Comparison of ENCODE assay signal across 21 cellular contexts in genomic region chr2:150517951-150518680, GRCh38. TPM values are rescaled to one million over a fixed set of nuclear protein-coding genes. Genes with fewer than 3 reads are reported as not detected.
DNase-seq lines count a peak whose midpoint lies in the region; ATAC-seq and TF ChIP-seq lines count a peak whose summit lies in the region.
"Had no signal": no experiment of that assay in that cellular context is flagged by ENCODE, and none has a peak within 500 bp of the region (broad histone marks: within the 10 kb centered on the region; RNA-seq: fewer than 3 reads in every experiment).

No MANE protein-coding gene starts in this region.

- peaks cover 4% of the 10 kb centered on the region for H3K9me3 Mint-ChIP-seq in activated CD8-positive, alpha-beta memory T cell treated with anti-CD3 and anti-CD28 coated beads, Interleukin-2, amount 10 ng/mL, durations not matched to agents 7 days and 5 days (ENCODE audit: low read depth)
- H3K9me3 Mint-ChIP-seq: T-helper 2 cell treated with Interferon-gamma antibody and Interleukin-4, amounts not matched to agents 5 μg/mL and 100 μg/mL, for 36 hours had no signal

- H3K27ac Mint-ChIP-seq in activated CD8-positive, alpha-beta memory T cell treated with anti-CD3 and anti-CD28 coated beads, Interleukin-2, amount 10 ng/mL, durations not matched to agents 7 days and 5 days, result no peak overlapping the region
- H3K27ac Mint-ChIP-seq: natural killer cell; stimulated activated naive CD8-positive, alpha-beta T cell treated with anti-CD3 and anti-CD28 coated beads, Interleukin-15, amount 100 ng/mL, for 72 hours; T-helper 2 cell treated with Interferon-gamma antibody and Interleukin-4, amounts not matched to agents 5 μg/mL and 100 μg/mL, for 36 hours had no signal

- no peaks in the 10 kb centered on the region for H3K27me3 Mint-ChIP-seq in activated CD8-positive, alpha-beta memory T cell treated with anti-CD3 and anti-CD28 coated beads, Interleukin-2, amount 10 ng/mL, durations not matched to agents 7 days and 5 days
- H3K27me3 Mint-ChIP-seq: stimulated activated naive CD8-positive, alpha-beta T cell treated with anti-CD3 and anti-CD28 coated beads, Interleukin-15, amount 100 ng/mL, for 72 hours had no signal

- no peak overlapping the region for H3K4me3 Mint-ChIP-seq in activated CD8-positive, alpha-beta memory T cell treated with anti-CD3 and anti-CD28 coated beads, Interleukin-2, amount 10 ng/mL, durations not matched to agents 7 days and 5 days
- H3K4me3 Mint-ChIP-seq: natural killer cell; stimulated activated naive CD8-positive, alpha-beta T cell treated with anti-CD3 and anti-CD28 coated beads, Interleukin-15, amount 100 ng/mL, for 72 hours; T-helper 2 cell treated with Interferon-gamma antibody and Interleukin-4, amounts not matched to agents 5 μg/mL and 100 μg/mL, for 36 hours had no signal

- no peak for ATAC-seq in activated CD8-positive, alpha-beta memory T cell treated with anti-CD3 and anti-CD28 coated beads, Interleukin-2, amount 10 ng/mL, durations not matched to agents 7 days and 5 days
- no peak for ATAC-seq in HG03135 (IDR thresholded peaks at IDR 0.05; ENCODE audit: unreplicated experiment)
- ATAC-seq: natural killer cell; stimulated activated naive CD8-positive, alpha-beta T cell treated with anti-CD3 and anti-CD28 coated beads, Interleukin-15, amount 100 ng/mL, for 72 hours had no signal

- no peak overlapping the region for H3K4me3 ChIP-seq in AG10803 (ENCODE audit: low read length)
- H3K4me3 ChIP-seq: cardiac muscle cell, lung, vagina had no signal

- CTCF ChIA-PET in activated CD8-positive, alpha-beta memory T cell treated with anti-CD3 and anti-CD28 coated beads, Interleukin-2, amount 10 ng/mL, durations not matched to agents 7 days and 5 days (lab: Charles Lee), result no interaction called here

- no peaks in the 10 kb centered on the region for H3K4me1 Mint-ChIP-seq in activated CD8-positive, alpha-beta memory T cell treated with anti-CD3 and anti-CD28 coated beads, Interleukin-2, amount 10 ng/mL, durations not matched to agents 7 days and 5 days
- H3K4me1 Mint-ChIP-seq: natural killer cell; stimulated activated naive CD8-positive, alpha-beta T cell treated with anti-CD3 and anti-CD28 coated beads, Interleukin-15, amount 100 ng/mL, for 72 hours had no signal

- peak; percentile 81 for DNase-seq in AG10803 (ENCODE audit: low read depth)
- peak; percentile 88 for DNase-seq in M059J (ENCODE audit: low read depth)
- no peak for DNase-seq in epithelial cell of prostate (ENCODE audit: low read depth, low spot score)
- DNase-seq in myocyte (ENCODE audit: low read depth), result peak; percentile 53
- DNase-seq in activated CD8-positive, alpha-beta memory T cell treated with anti-CD3 and anti-CD28 coated beads, Interleukin-2, amount 10 ng/mL, durations not matched to agents 7 days and 5 days, result no peak
- no peak for DNase-seq in KG1 (lab: John Stamatoyannopoulos, UW)
- no peak for DNase-seq in amygdala (lab: John Stamatoyannopoulos, UW)
- DNase-seq: activated CD4-positive, alpha-beta T cell treated with anti-CD3 and anti-CD28 coated beads for 1 hour; Calu3; effector memory CD4-positive, alpha-beta T cell; GDM1; natural killer cell; NCI-H1694 treated with DMSO at 0.1 percent for 48 hours; NCI-H446; SIG-M5; stimulated activated naive CD8-positive, alpha-beta T cell treated with anti-CD3 and anti-CD28 coated beads, Interleukin-15, amount 100 ng/mL, for 72 hours had no signal

- no peaks in the 10 kb centered on the region for H3K36me3 Mint-ChIP-seq in activated CD8-positive, alpha-beta memory T cell treated with anti-CD3 and anti-CD28 coated beads, Interleukin-2, amount 10 ng/mL, durations not matched to agents 7 days and 5 days
- H3K36me3 Mint-ChIP-seq: natural killer cell had no signal

- no peak for TF ChIP-seq CTCF in AG10803 (conservative IDR thresholded peaks at IDR 0.05; ENCODE audit: low read length)

- H3K27ac ChIP-seq in epithelial cell of prostate, result peak overlapping the region; percentile 9
- H3K27ac ChIP-seq: cardiac muscle cell, vagina had no signal

RNA-seq across cellular contexts. Expression of gene RND3, which starts 30.6 kb away (rescaled TPM):
- 170 and 187 TPM in 2 replicates for total RNA-seq in M059J (2014; rRNA removed; shearing (Covaris generic))
- 68.6 and 88.8 TPM in 2 replicates for total RNA-seq in myocyte
- polyA plus RNA-seq in myocyte (2012), result 45.2 TPM
- not detected for total RNA-seq in activated CD8-positive, alpha-beta memory T cell treated with anti-CD3 and anti-CD28 coated beads, Interleukin-2, amount 10 ng/mL, durations not matched to agents 7 days and 5 days
- total RNA-seq: natural killer cell had no signal

Comparison
In these comparisons a context has a peak if more than half of its experiments do, and no peak if none do; other contexts are left out.
1. DNase-seq: peak in AG10803 (single experiment), M059J (single experiment) and myocyte (single experiment); none in epithelial cell of prostate (single experiment), activated CD8-positive, alpha-beta memory T cell treated with anti-CD3 and anti-CD28 coated beads, Interleukin-2, amount 10 ng/mL, durations not matched to agents 7 days and 5 days (single experiment), KG1 (single experiment) and amygdala (0 of 56).
2. RNA of gene RND3, which starts 30.6 kb away (total RNA-seq): 170 to 187 TPM in M059J and 68.6 to 88.8 TPM in myocyte; not detected in activated CD8-positive, alpha-beta memory T cell treated with anti-CD3 and anti-CD28 coated beads, Interleukin-2, amount 10 ng/mL, durations not matched to agents 7 days and 5 days; every median in the first group is over 10 times any median in the second.